Comparison of ENCODE assay signal across 24 cellular contexts in the genomic region with DNA sequence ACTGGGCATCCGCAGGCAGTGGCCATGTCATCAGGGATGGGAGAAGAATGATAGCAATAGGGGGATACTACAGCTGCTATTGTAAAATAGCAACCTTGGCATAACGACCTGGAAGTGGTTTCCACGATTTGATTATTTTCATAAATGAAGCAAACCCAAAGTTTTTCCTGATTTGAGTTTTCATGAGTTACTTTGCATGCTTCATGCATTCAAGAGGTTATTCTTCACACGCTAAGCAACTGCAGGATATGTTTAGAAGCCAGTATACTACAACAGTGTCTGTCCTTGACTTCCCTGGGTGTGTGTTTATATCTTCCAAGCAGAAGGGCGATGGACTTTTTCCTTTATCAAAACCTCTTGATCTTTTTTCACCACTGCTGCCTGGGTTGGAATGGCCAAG.
DNase-seq lines count a peak whose midpoint lies in the region; ATAC-seq, FAIRE-seq and TF ChIP-seq lines count a peak whose summit lies in the region.
"Had no signal": no experiment of that assay in that cellular context is flagged by ENCODE, and none has a peak within 500 bp of the region (broad histone marks: within the 10 kb centered on the region; RNA-seq: fewer than 3 reads in every experiment).

No MANE protein-coding gene starts in this region.

- CTCF ChIA-PET in GM12878 (lab: Yijun Ruan, JAX): no interaction called here

- no peak for TF ChIP-seq CTCF in GM12864 (IDR thresholded peaks at IDR 0.05; ENCODE audit: low read depth, low read length, missing control alignments)
- no peak for TF ChIP-seq CTCF in GM12878 (IDR thresholded peaks at IDR 0.05 in 2 of 3, conservative IDR thresholded peaks at IDR 0.05 in 1 of 3; ENCODE audit: control insufficient read depth in 2 of 3, extremely low read depth in 1 of 3, insufficient read depth in 1 of 3, low read depth in 3 of 3, low read length in 3 of 3)
- no peak for TF ChIP-seq CTCF in breast epithelium (IDR thresholded peaks at IDR 0.05)

- 36% methylated on average over 5 of the region's 5 CpGs for WGBS in GM12878 (ENCODE audit: insufficient coverage, insufficient replicate concordance, low lambda C conversion rate, missing lambda C conversion rate)

- H3K9ac ChIP-seq in GM12878 (ENCODE audit: control insufficient read depth, insufficient read depth, low read length): no peak overlapping the region
- H3K9ac ChIP-seq: BLaER1, GM23248 had no signal

- H3K4me1 ChIP-seq in GM12878 (ENCODE audit: control insufficient read depth, insufficient read depth, low read length) (no peaks in the 10 kb centered on the region), breast epithelium (no peaks in the 10 kb centered on the region)
- H3K4me1 ChIP-seq: BLaER1, Caco-2 had no signal

- POLR2A ChIA-PET in GM12878 (lab: Charles Lee): interaction anchor here (0.7 kb wide), 2 partner anchors 42 to 688 kb away, joined by 3 read pairs; no protein-coding TSS in a partner anchor

- DNase-seq in GM12864 (ENCODE audit: low read depth) (peak; percentile 2), GM12878 (ENCODE audit: low read depth, low spot score) (peak; percentile 9), activated T-cell treated with anti-CD3 and anti-CD28 coated beads for 4 hours (no peak), NCI-H748 (lab: John Stamatoyannopoulos, UW; ENCODE audit: unreplicated experiment) (no peak), breast epithelium (ENCODE audit: low spot score in 2 of 2) (no peak)
- DNase-seq: Caco-2; CD4-positive, CD25-positive, alpha-beta regulatory T cell; CD8-positive, alpha-beta T cell; DMS153; DND-41; GM23248; H7; HCEC 1CT had no signal

- no peak overlapping the region for H3K27ac ChIP-seq in GM12878 (ENCODE audit: control insufficient read depth, insufficient read depth)
- H3K27ac ChIP-seq in breast epithelium: no peak overlapping the region
- H3K27ac ChIP-seq: 22Rv1, BLaER1, C4-2B, GM23248 had no signal

- intact Hi-C loops in GM12878 (cut with micrococcal nuclease; ENCODE audit: unreplicated experiment) (loop anchor here (1.0 kb wide), 1 partner anchor 25 kb away; no protein-coding TSS in a partner anchor), breast epithelium (cut with DNase I; ENCODE audit: low total_unique reads) (no loop called here)

- TF ChIP-seq POLR2A in GM12878 (IDR thresholded peaks at IDR 0.05; ENCODE audit: low read depth, low read length) (no peak), breast epithelium (IDR thresholded peaks at IDR 0.05) (no peak)

- SMC1A ChIA-PET in GM12878 (lab: Charles Lee; ENCODE audit: uncharacterized antibody, unreplicated experiment): interaction anchor here (0.8 to 1.9 kb wide), 4 partner anchors 18 to 281 kb away, joined by 3 to 5 read pairs (median 3); a partner anchor contains a TSS

- H3K4me3 ChIP-seq in GM12864 (ENCODE audit: low read depth, low read length) (no peak overlapping the region), GM12878 (no peak overlapping the region), breast epithelium (no peak overlapping the region)
- H3K4me3 ChIP-seq: BLaER1, GM23248 had no signal

- BruUV-seq in GM12878 (replicated peaks; lab: Mats Ljungman, UMichigan): no TSS peak

- no peak for TF ChIP-seq EP300 in GM12878 (IDR thresholded peaks at IDR 0.05; ENCODE audit: borderline replicate concordance in 1 of 2, control insufficient read depth in 1 of 2, low read depth in 2 of 2, low read length in 2 of 2)

- H3K27me3 ChIP-seq in GM12878 (replicated peaks in 1 of 2; ENCODE audit: control insufficient read depth in 2 of 2, insufficient read depth in 2 of 2, low read length in 1 of 2) (no peaks in the 10 kb centered on the region), breast epithelium (no peaks in the 10 kb centered on the region)
- H3K27me3 ChIP-seq: BLaER1 had no signal

- RAD21 ChIA-PET in GM12878 (lab: Charles Lee; ENCODE audit: unreplicated experiment): no interaction called here

- no peaks in the 10 kb centered on the region for H4K20me1 ChIP-seq in GM12878 (ENCODE audit: control insufficient read depth, insufficient read depth)
- H4K20me1 ChIP-seq: BLaER1 had no signal

- H3K36me3 ChIP-seq in GM12878 (ENCODE audit: control insufficient read depth in 2 of 2, insufficient read depth in 2 of 2, low read length in 1 of 2) (no peaks in the 10 kb centered on the region), breast epithelium (no peaks in the 10 kb centered on the region)
- H3K36me3 ChIP-seq: BLaER1 had no signal

- no peak overlapping the region for H2AFZ ChIP-seq in GM12878 (ENCODE audit: control insufficient read depth, low read depth, low read length)
- H2AFZ ChIP-seq: GM23248 had no signal

- TF ChIP-seq RAD21 in GM12878 (IDR thresholded peaks at IDR 0.05; ENCODE audit: insufficient read depth, low read depth, low read length): no peak

- H3K4me2 ChIP-seq in GM12878 (ENCODE audit: control insufficient read depth, insufficient read depth): no peak overlapping the region
- H3K4me2 ChIP-seq: BLaER1 had no signal

- H3K9me3 ChIP-seq in GM12878 (replicated peaks; ENCODE audit: control insufficient read depth, insufficient read depth, low read length) (no peaks in the 10 kb centered on the region), breast epithelium (no peaks in the 10 kb centered on the region)
- H3K9me3 ChIP-seq: BLaER1, Caco-2 had no signal

- peak; percentile 54 for ATAC-seq in GM18502 (IDR thresholded peaks at IDR 0.05; ENCODE audit: poor library complexity, unreplicated experiment)
- peak; percentile 63 for ATAC-seq in HG02884 (IDR thresholded peaks at IDR 0.05; ENCODE audit: unreplicated experiment)
- ATAC-seq in GM12878: peak; percentile 36; the same call in 1 of the 3 replicates
- no peak for ATAC-seq in GM18870 (IDR thresholded peaks at IDR 0.05; ENCODE audit: unreplicated experiment)
- ATAC-seq: CD8-positive, alpha-beta T cell had no signal

- in situ Hi-C loops in GM12878 (cut with MboI): no loop called here

- FAIRE-seq in GM12878 (lab: Jason Lieb, UNC): no peak
- FAIRE-seq: A204.1, G401.6, GM18507, GM19239, H1 had no signal

- H3K79me2 ChIP-seq in GM12878 (ENCODE audit: control insufficient read depth, insufficient read depth, low read length): no peaks in the 10 kb centered on the region

TF ChIP-seq in GM12878, 131 proteins besides CTCF, POLR2A, EP300 and RAD21:
- peak; percentile 43; the same call in 1 of the 2 replicates for TF ChIP-seq NFIC (IDR thresholded peaks at IDR 0.05; ENCODE audit: low read depth, low read length)
- TF ChIP-seq BCL11A (IDR thresholded peaks at IDR 0.05; ENCODE audit: low read depth, low read length): no peak
- TF ChIP-seq, protein P1, sequence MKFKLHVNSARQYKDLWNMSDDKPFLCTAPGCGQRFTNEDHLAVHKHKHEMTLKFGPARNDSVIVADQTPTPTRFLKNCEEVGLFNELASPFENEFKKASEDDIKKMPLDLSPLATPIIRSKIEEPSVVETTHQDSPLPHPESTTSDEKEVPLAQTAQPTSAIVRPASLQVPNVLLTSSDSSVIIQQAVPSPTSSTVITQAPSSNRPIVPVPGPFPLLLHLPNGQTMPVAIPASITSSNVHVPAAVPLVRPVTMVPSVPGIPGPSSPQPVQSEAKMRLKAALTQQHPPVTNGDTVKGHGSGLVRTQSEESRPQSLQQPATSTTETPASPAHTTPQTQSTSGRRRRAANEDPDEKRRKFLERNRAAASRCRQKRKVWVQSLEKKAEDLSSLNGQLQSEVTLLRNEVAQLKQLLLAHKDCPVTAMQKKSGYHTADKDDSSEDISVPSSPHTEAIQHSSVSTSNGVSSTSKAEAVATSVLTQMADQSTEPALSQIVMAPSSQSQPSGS (IDR thresholded peaks at IDR 0.05; ENCODE audit: low read length): peak; percentile 48; the same call in 1 of the 2 replicates
- TF ChIP-seq RUNX3 (IDR thresholded peaks at IDR 0.05; ENCODE audit: low read length): peak; percentile 71
- TF ChIP-seq IRF4 (IDR thresholded peaks at IDR 0.05; ENCODE audit: low read depth, low read length): no peak
- peak; percentile 58; the same call in 1 of the 2 replicates for TF ChIP-seq FOXM1 (IDR thresholded peaks at IDR 0.05; ENCODE audit: low read depth, low read length)
- peak; percentile 22; the same call in 1 of the 2 replicates for TF ChIP-seq JUNB (IDR thresholded peaks at IDR 0.05)

Comparison
In these comparisons a context has a peak if more than half of its experiments do, and no peak if none do; other contexts are left out.
1. DNase-seq: peak in GM12864 (single experiment) and GM12878 (single experiment); none in activated T-cell treated with anti-CD3 and anti-CD28 coated beads for 4 hours (single experiment), NCI-H748 (single experiment) and breast epithelium (0 of 2).